Comparison of ENCODE assay signal across 15 cellular contexts in genomic region chr7:115208710-115209540, GRCh38.
A peak's percentile ranks its signal among the peaks of the same experiment; 100 is the strongest.
DNase-seq lines count a peak whose midpoint lies in the region; ATAC-seq and TF ChIP-seq lines count a peak whose summit lies in the region.
"Had no signal": no experiment of that assay in that cellular context is flagged by ENCODE, and none has a peak within 500 bp of the region (broad histone marks: within the 10 kb centered on the region; RNA-seq: fewer than 3 reads in every experiment).

No MANE protein-coding gene starts in this region.

- peak; percentile 64 for DNase-seq in D341Med (ENCODE audit: low spot score)
- DNase-seq in MM.1S, result no peak
- peak; percentile 11 for DNase-seq in iPS-NIHi7 (ENCODE audit: extremely low spot score)
- no peak for DNase-seq in NCI-H774 (lab: John Stamatoyannopoulos, UW)
- no peak for DNase-seq in HFFc6
- no peak for DNase-seq in activated T-cell treated with anti-CD3 and anti-CD28 coated beads, Interleukin-2, amount 50 U/mL, for 4 hours
- DNase-seq in amygdala (lab: John Stamatoyannopoulos, UW), result no peak
- DNase-seq: CD8-positive, alpha-beta T cell; NCI-H187; NCI-H226; NCI-H526 had no signal

- H3K9me2 ChIP-seq in MM.1S (replicated peaks; ENCODE audit: insufficient read depth, low read length), result no peaks in the 10 kb centered on the region

- H3K9me3 Mint-ChIP-seq in activated T-helper 17 cell treated with anti-CD3 and anti-CD28 coated beads, Interleukin-2, amount 50 U/mL, for 72 hours, result peaks cover 8% of the 10 kb centered on the region
- H3K9me3 Mint-ChIP-seq in HFFc6, result peaks cover 12% of the 10 kb centered on the region
- peaks cover 10% of the 10 kb centered on the region for H3K9me3 Mint-ChIP-seq in activated T-cell treated with anti-CD3 and anti-CD28 coated beads, Interleukin-2, amount 50 U/mL, for 4 hours

- 0 out of 2 replicates have a peak overlapping the region, but pooled peaks have one; percentile 13 for H2AFZ ChIP-seq in MM.1S (ENCODE audit: low read length)

- H3K9ac ChIP-seq in MM.1S (ENCODE audit: low read length), result no peak overlapping the region
- H3K9ac ChIP-seq: BLaER1 had no signal

- peak overlapping the region; percentile 28 for H3K27ac Mint-ChIP-seq in activated T-helper 17 cell treated with anti-CD3 and anti-CD28 coated beads, Interleukin-2, amount 50 U/mL, for 72 hours
- no peak overlapping the region for H3K27ac Mint-ChIP-seq in HFFc6
- H3K27ac Mint-ChIP-seq: CD8-positive, alpha-beta T cell; IgD-negative memory B cell had no signal

- H3K27me3 Mint-ChIP-seq in activated T-helper 17 cell treated with anti-CD3 and anti-CD28 coated beads, Interleukin-2, amount 50 U/mL, for 72 hours, result no peaks in the 10 kb centered on the region
- H3K27me3 Mint-ChIP-seq in HFFc6 (ENCODE audit: insufficient read depth), result no peaks in the 10 kb centered on the region; the same call in 1 of the 2 replicates
- H3K27me3 Mint-ChIP-seq in activated T-cell treated with anti-CD3 and anti-CD28 coated beads, Interleukin-2, amount 50 U/mL, for 4 hours (ENCODE audit: low read depth), result peaks cover 2% of the 10 kb centered on the region

- H3K4me3 Mint-ChIP-seq in activated T-helper 17 cell treated with anti-CD3 and anti-CD28 coated beads, Interleukin-2, amount 50 U/mL, for 72 hours, result no peak overlapping the region
- no peak overlapping the region for H3K4me3 Mint-ChIP-seq in HFFc6
- H3K4me3 Mint-ChIP-seq in activated T-cell treated with anti-CD3 and anti-CD28 coated beads, Interleukin-2, amount 50 U/mL, for 4 hours, result no peak overlapping the region
- H3K4me3 Mint-ChIP-seq: CD8-positive, alpha-beta T cell; IgD-negative memory B cell had no signal

- no peaks in the 10 kb centered on the region for H3K36me3 Mint-ChIP-seq in activated T-helper 17 cell treated with anti-CD3 and anti-CD28 coated beads, Interleukin-2, amount 50 U/mL, for 72 hours (ENCODE audit: low read depth)
- H3K36me3 Mint-ChIP-seq in HFFc6 (ENCODE audit: low read depth), result peaks cover 12% of the 10 kb centered on the region
- peaks cover 2% of the 10 kb centered on the region for H3K36me3 Mint-ChIP-seq in activated T-cell treated with anti-CD3 and anti-CD28 coated beads, Interleukin-2, amount 50 U/mL, for 4 hours (ENCODE audit: insufficient read depth)
- H3K36me3 Mint-ChIP-seq: CD8-positive, alpha-beta T cell; IgD-negative memory B cell had no signal

- TF ChIP-seq CTCF in MM.1S (IDR thresholded peaks at IDR 0.05; ENCODE audit: low read length), result no peak
- no peak for TF ChIP-seq CTCF in HFFc6 (IDR thresholded peaks at IDR 0.05)

- no peak overlapping the region for H3K27ac ChIP-seq in MM.1S (ENCODE audit: low read length)
- H3K27ac ChIP-seq: BLaER1 had no signal

- H3K4me1 Mint-ChIP-seq in activated T-helper 17 cell treated with anti-CD3 and anti-CD28 coated beads, Interleukin-2, amount 50 U/mL, for 72 hours, result peaks cover 8% of the 10 kb centered on the region
- no peaks in the 10 kb centered on the region for H3K4me1 Mint-ChIP-seq in HFFc6 (ENCODE audit: low read depth)
- peaks cover 2% of the 10 kb centered on the region for H3K4me1 Mint-ChIP-seq in activated T-cell treated with anti-CD3 and anti-CD28 coated beads, Interleukin-2, amount 50 U/mL, for 4 hours (ENCODE audit: low read depth)
- H3K4me1 Mint-ChIP-seq: IgD-negative memory B cell had no signal

- no peaks in the 10 kb centered on the region for H3K79me2 ChIP-seq in MM.1S (ENCODE audit: low read length)

- H3K4me2 ChIP-seq in MM.1S (ENCODE audit: low read depth, low read length), result no peak overlapping the region
- H3K4me2 ChIP-seq: BLaER1 had no signal

- H3K36me3 ChIP-seq in MM.1S (replicated peaks; ENCODE audit: insufficient read depth, low read length), result no peaks in the 10 kb centered on the region

- H3K4me1 ChIP-seq in MM.1S (ENCODE audit: low read length), result no peaks in the 10 kb centered on the region
- H3K4me1 ChIP-seq: BLaER1 had no signal

- no peaks in the 10 kb centered on the region for H4K20me1 ChIP-seq in MM.1S (ENCODE audit: insufficient read depth, low read length)
- H4K20me1 ChIP-seq: BLaER1 had no signal

- no peak overlapping the region for H3K4me3 ChIP-seq in MM.1S (ENCODE audit: low read length)
- H3K4me3 ChIP-seq: BLaER1 had no signal

- H3K27me3 ChIP-seq in MM.1S (replicated peaks; ENCODE audit: insufficient read depth, low read length), result no peaks in the 10 kb centered on the region
- H3K27me3 ChIP-seq: BLaER1 had no signal

- no peaks in the 10 kb centered on the region for H3F3A ChIP-seq in MM.1S (ENCODE audit: insufficient read depth, low read length)

- peak; percentile 44 for ATAC-seq in activated T-helper 17 cell treated with anti-CD3 and anti-CD28 coated beads, Interleukin-2, amount 50 U/mL, for 72 hours (replicated peaks)
- no peak for ATAC-seq in activated T-cell treated with anti-CD3 and anti-CD28 coated beads, Interleukin-2, amount 50 U/mL, for 4 hours
- ATAC-seq: CD8-positive, alpha-beta T cell; Panc1 had no signal

- no peaks in the 10 kb centered on the region for H3K9me3 ChIP-seq in MM.1S (replicated peaks; ENCODE audit: insufficient read depth, low read length)

Comparison
In these comparisons a context has a peak if more than half of its experiments do, and no peak if none do; other contexts are left out.
1. DNase-seq: peak in D341Med (single experiment) and iPS-NIHi7 (single experiment); none in MM.1S (single experiment), NCI-H774 (single experiment), HFFc6 (single experiment), activated T-cell treated with anti-CD3 and anti-CD28 coated beads, Interleukin-2, amount 50 U/mL, for 4 hours (single experiment) and amygdala (0 of 56).